14 cellular contexts compared by ENCODE assay signal in genomic region chr1:178664278-178664677, GRCh38.
A peak's percentile ranks its signal among the peaks of the same experiment; 100 is the strongest.
DNase-seq lines count a peak whose midpoint lies in the region; ATAC-seq and TF ChIP-seq lines count a peak whose summit lies in the region.
"Had no signal": no experiment of that assay in that cellular context is flagged by ENCODE, and none has a peak within 500 bp of the region (broad histone marks: within the 10 kb centered on the region; RNA-seq: fewer than 3 reads in every experiment).

No MANE protein-coding gene starts in this region.

- ATAC-seq in GM18508 (IDR thresholded peaks at IDR 0.05; ENCODE audit: insufficient read depth, unreplicated experiment) (peak; percentile 68), GM21529 (IDR thresholded peaks at IDR 0.05; ENCODE audit: unreplicated experiment) (peak; percentile 76), HG03432 (IDR thresholded peaks at IDR 0.05; ENCODE audit: unreplicated experiment) (peak; percentile 75), T-helper 17 cell (peak; percentile 56)

- no peaks in the 10 kb centered on the region for H3K79me2 ChIP-seq in mammary epithelial cell (ENCODE audit: insufficient read depth, low read length)

- no peak overlapping the region for H3K4me3 ChIP-seq in mammary epithelial cell (replicated peaks in 1 of 3; ENCODE audit: insufficient read depth in 1 of 3, low read depth in 2 of 3, low read length in 3 of 3)
- H3K4me3 ChIP-seq: right atrium auricular region had no signal

- dilution Hi-C loops in mammary epithelial cell (cut with HindIII; ENCODE audit: low sequenced_read_pairs), result no loop called here

- H3K4me3 Mint-ChIP-seq in T-helper 17 cell, result no peak overlapping the region
- H3K4me3 Mint-ChIP-seq: stimulated activated naive CD8-positive, alpha-beta T cell treated with anti-CD3 and anti-CD28 coated beads, Interleukin-15, Interleukin-2, amounts not matched to agents 100 ng/mL and 50 ng/mL, for 24 hours had no signal

- TF ChIP-seq CTCF in mammary epithelial cell (conservative IDR thresholded peaks at IDR 0.05 in 1 of 2, IDR thresholded peaks at IDR 0.05 in 1 of 2; ENCODE audit: extremely low read depth in 1 of 2, insufficient read depth in 1 of 2, low read depth in 1 of 2, low read length in 2 of 2), result no peak

- no peak overlapping the region for H3K4me2 ChIP-seq in mammary epithelial cell (ENCODE audit: insufficient read depth, low read depth, low read length)

- 94% methylated on average over 5 of the region's 5 CpGs for WGBS in mammary epithelial cell (ENCODE audit: low coverage, missing lambda C conversion rate)

- no peak overlapping the region for H3K27ac ChIP-seq in mammary epithelial cell (ENCODE audit: insufficient read depth, low read depth, low read length)
- H3K27ac ChIP-seq: right atrium auricular region had no signal

- in situ Hi-C loops in mammary epithelial cell (cut with MboI; ENCODE audit: low sequenced_read_pairs in 2 of 2), result no loop called here

- DNase-seq in T-helper 17 cell, result no peak
- no peak for DNase-seq in COLO829 (ENCODE audit: low spot score)
- DNase-seq in NCI-H774 (lab: John Stamatoyannopoulos, UW), result no peak
- no peak for DNase-seq in activated CD8-positive, alpha-beta memory T cell treated with anti-CD3 and anti-CD28 coated beads for 24 hours
- no peak for DNase-seq in mammary epithelial cell
- DNase-seq: Caco-2; effector CD4-positive, alpha-beta T cell; islet precursor cell; NK-92 treated with Interleukin-12 subunit alpha and Interleukin-12 subunit beta, amount 100 ng/mL, for 24 hours had no signal

- H3K36me3 ChIP-seq in mammary epithelial cell (ENCODE audit: insufficient read depth, low read length), result no peaks in the 10 kb centered on the region
- H3K36me3 ChIP-seq: right atrium auricular region had no signal

- no peaks in the 10 kb centered on the region for H3K4me1 Mint-ChIP-seq in T-helper 17 cell

- CTCF ChIA-PET in mammary epithelial cell (lab: Charles Lee; ENCODE audit: low non-redundant PET), result no interaction called here

- no peaks in the 10 kb centered on the region for H3K27me3 ChIP-seq in mammary epithelial cell (ENCODE audit: insufficient read depth, low read length)
- H3K27me3 ChIP-seq: right atrium auricular region had no signal

- H3K36me3 Mint-ChIP-seq in T-helper 17 cell (ENCODE audit: low read depth), result peaks cover 3% of the 10 kb centered on the region

- intact Hi-C loops in mammary epithelial cell (cut with micrococcal nuclease), result no loop called here

- no peaks in the 10 kb centered on the region for H4K20me1 ChIP-seq in mammary epithelial cell (ENCODE audit: insufficient read depth, low read length)

- no peak overlapping the region for H2AFZ ChIP-seq in mammary epithelial cell (ENCODE audit: low read depth, low read length)

- H3K9me3 ChIP-seq in T-helper 17 cell (ENCODE audit: control insufficient read depth, low read length, poor library complexity, severe bottlenecking) (no peaks in the 10 kb centered on the region), mammary epithelial cell (replicated peaks; ENCODE audit: insufficient read depth, low read length) (no peaks in the 10 kb centered on the region)
- H3K9me3 ChIP-seq: Caco-2, right atrium auricular region had no signal

- no peaks in the 10 kb centered on the region for H3K4me1 ChIP-seq in mammary epithelial cell (ENCODE audit: insufficient read depth, low read length)
- H3K4me1 ChIP-seq: Caco-2, right atrium auricular region had no signal

- H3K9ac ChIP-seq in mammary epithelial cell (ENCODE audit: insufficient read depth, low read length), result no peak overlapping the region

- H3K27ac Mint-ChIP-seq in T-helper 17 cell, result no peak overlapping the region
- H3K27ac Mint-ChIP-seq: stimulated activated naive CD8-positive, alpha-beta T cell treated with anti-CD3 and anti-CD28 coated beads, Interleukin-15, Interleukin-2, amounts not matched to agents 100 ng/mL and 50 ng/mL, for 24 hours had no signal

- peaks cover 28% of the 10 kb centered on the region for H3K27me3 Mint-ChIP-seq in T-helper 17 cell

- no TSS peak for BruUV-seq in mammary epithelial cell (replicated peaks; lab: Mats Ljungman, UMichigan)
